8 cellular contexts compared by ENCODE assay signal in the genomic region with DNA sequence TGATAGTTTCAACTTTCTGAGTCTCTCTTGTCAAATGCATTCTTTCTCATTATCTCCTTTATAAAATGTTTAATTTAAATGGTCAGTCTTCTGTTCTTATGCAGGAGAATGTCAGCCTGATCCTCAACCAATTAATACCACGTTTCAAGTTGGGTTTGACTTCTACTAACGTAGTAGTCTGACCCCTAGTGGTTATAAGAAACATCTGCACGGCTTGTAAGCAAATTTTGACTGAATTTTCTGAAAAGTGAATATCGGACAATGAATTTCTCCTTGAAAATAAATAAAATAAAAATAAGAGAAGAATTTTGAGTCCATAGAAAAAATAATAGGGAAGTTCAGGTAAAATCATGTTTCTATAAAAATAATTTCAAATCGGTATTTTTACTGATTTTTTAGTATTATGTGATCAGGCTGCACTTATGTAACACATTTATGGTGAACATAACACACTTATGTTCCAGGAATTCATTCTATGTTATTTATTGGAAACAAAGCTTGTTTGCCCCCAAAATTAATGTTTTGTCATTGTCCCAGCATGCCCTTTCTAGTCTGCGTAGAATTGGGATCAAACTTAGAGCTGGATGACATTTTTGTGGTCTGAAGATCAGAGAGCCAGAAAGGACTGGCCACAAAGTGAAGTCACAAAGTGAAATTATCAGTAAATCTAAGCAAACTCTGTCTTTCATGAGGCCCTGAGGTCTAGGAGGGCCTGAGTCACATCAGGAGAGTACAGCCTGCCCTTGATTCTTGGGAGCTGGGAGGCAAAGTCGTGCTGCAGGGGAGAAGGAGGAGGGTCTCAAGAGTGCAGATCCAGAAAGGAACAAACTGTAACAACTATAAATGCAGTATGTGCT.
DNase-seq lines count a peak whose midpoint lies in the region; ATAC-seq and TF ChIP-seq lines count a peak whose summit lies in the region.

No MANE protein-coding gene starts in this region.

- intact Hi-C loops in sigmoid colon (cut with DNase I): loop anchor here (5.0 kb wide), 3 partner anchors 344 to 439 kb away; no protein-coding TSS in a partner anchor

- TF ChIP-seq CTCF in fibroblast of villous mesenchyme (IDR thresholded peaks at IDR 0.05; ENCODE audit: insufficient read depth, low read depth, low read length): peak; percentile 78
- TF ChIP-seq CTCF in sigmoid colon (IDR thresholded peaks at IDR 0.05): peak; percentile 26 to 75 (median 56)

- peak; percentile 69 for ATAC-seq in GM18511 (IDR thresholded peaks at IDR 0.05; ENCODE audit: unreplicated experiment)

- H3K27me3 ChIP-seq in sigmoid colon: no peaks in the 10 kb centered on the region

- H3K27ac ChIP-seq in sigmoid colon: no peak overlapping the region

- no peaks in the 10 kb centered on the region for H3K36me3 Mint-ChIP-seq in activated naive CD4-positive, alpha-beta T cell treated with anti-CD3 and anti-CD28 coated beads, Interleukin-2, amount 10 ng/mL, durations not matched to agents 7 days and 5 days

- H3K4me3 Mint-ChIP-seq in activated naive CD4-positive, alpha-beta T cell treated with anti-CD3 and anti-CD28 coated beads, Interleukin-2, amount 10 ng/mL, durations not matched to agents 7 days and 5 days: no peak overlapping the region

- CTCF ChIA-PET in activated naive CD4-positive, alpha-beta T cell treated with anti-CD3 and anti-CD28 coated beads, Interleukin-2, amount 10 ng/mL, durations not matched to agents 7 days and 5 days (lab: Charles Lee): interaction anchor here (0.7 to 1.7 kb wide), 3 partner anchors 25 to 440 kb away, joined by 3 read pairs; no protein-coding TSS in a partner anchor

- no peak overlapping the region for H3K27ac Mint-ChIP-seq in activated naive CD4-positive, alpha-beta T cell treated with anti-CD3 and anti-CD28 coated beads, Interleukin-2, amount 10 ng/mL, durations not matched to agents 7 days and 5 days

- no peak overlapping the region for H3K4me3 ChIP-seq in fibroblast of villous mesenchyme (ENCODE audit: low read depth, low read length)
- no peak overlapping the region for H3K4me3 ChIP-seq in sigmoid colon

- 29 to 30% methylated on average over 7 of the region's 7 CpGs for WGBS in sigmoid colon, 2 donors

- no peak for TF ChIP-seq EP300 in sigmoid colon (IDR thresholded peaks at IDR 0.05)

- peak; percentile 50 for DNase-seq in ACHN
- peak; percentile 20 to 78 (median 65) for DNase-seq in NCI-H1417 (lab: John Stamatoyannopoulos, UW)
- peak; percentile 7 for DNase-seq in SKM-1 (lab: John Stamatoyannopoulos, UW; ENCODE audit: unreplicated experiment)
- DNase-seq in fibroblast of villous mesenchyme (ENCODE audit: low read depth): peak; percentile 60
- no peak for DNase-seq in sigmoid colon
- DNase-seq in activated naive CD4-positive, alpha-beta T cell treated with anti-CD3 and anti-CD28 coated beads, Interleukin-2, amount 10 ng/mL, durations not matched to agents 7 days and 5 days: no peak
- no peak for DNase-seq in activated gamma-delta T cell treated with Interleukin-2 at 50 U/mL for 16 hours

- TF ChIP-seq POLR2A in sigmoid colon (IDR thresholded peaks at IDR 0.05): no peak

- no peaks in the 10 kb centered on the region for H3K9me3 ChIP-seq in sigmoid colon

- H3K27me3 Mint-ChIP-seq in activated naive CD4-positive, alpha-beta T cell treated with anti-CD3 and anti-CD28 coated beads, Interleukin-2, amount 10 ng/mL, durations not matched to agents 7 days and 5 days: no peaks in the 10 kb centered on the region

- H3K36me3 ChIP-seq in sigmoid colon: no peaks in the 10 kb centered on the region

- no peaks in the 10 kb centered on the region for H3K4me1 ChIP-seq in sigmoid colon

- H3K9me3 Mint-ChIP-seq in activated naive CD4-positive, alpha-beta T cell treated with anti-CD3 and anti-CD28 coated beads, Interleukin-2, amount 10 ng/mL, durations not matched to agents 7 days and 5 days: no peaks in the 10 kb centered on the region

- H3K4me1 Mint-ChIP-seq in activated naive CD4-positive, alpha-beta T cell treated with anti-CD3 and anti-CD28 coated beads, Interleukin-2, amount 10 ng/mL, durations not matched to agents 7 days and 5 days: no peaks in the 10 kb centered on the region

- in situ Hi-C loops in ACHN (cut with HindIII; ENCODE audit: low pct_ligation_motif_present, low pct_unique_long_range_greater_than_20kb, low sequenced_read_pairs): no loop called here

Comparison
In these comparisons a context has a peak if more than half of its experiments do, and no peak if none do; other contexts are left out.
1. DNase-seq: peak in ACHN (single experiment), NCI-H1417 (3 of 3), SKM-1 (single experiment) and fibroblast of villous mesenchyme (single experiment); none in sigmoid colon (single experiment), activated naive CD4-positive, alpha-beta T cell treated with anti-CD3 and anti-CD28 coated beads, Interleukin-2, amount 10 ng/mL, durations not matched to agents 7 days and 5 days (single experiment) and activated gamma-delta T cell treated with Interleukin-2 at 50 U/mL for 16 hours (single experiment).